In the genomic region with DNA sequence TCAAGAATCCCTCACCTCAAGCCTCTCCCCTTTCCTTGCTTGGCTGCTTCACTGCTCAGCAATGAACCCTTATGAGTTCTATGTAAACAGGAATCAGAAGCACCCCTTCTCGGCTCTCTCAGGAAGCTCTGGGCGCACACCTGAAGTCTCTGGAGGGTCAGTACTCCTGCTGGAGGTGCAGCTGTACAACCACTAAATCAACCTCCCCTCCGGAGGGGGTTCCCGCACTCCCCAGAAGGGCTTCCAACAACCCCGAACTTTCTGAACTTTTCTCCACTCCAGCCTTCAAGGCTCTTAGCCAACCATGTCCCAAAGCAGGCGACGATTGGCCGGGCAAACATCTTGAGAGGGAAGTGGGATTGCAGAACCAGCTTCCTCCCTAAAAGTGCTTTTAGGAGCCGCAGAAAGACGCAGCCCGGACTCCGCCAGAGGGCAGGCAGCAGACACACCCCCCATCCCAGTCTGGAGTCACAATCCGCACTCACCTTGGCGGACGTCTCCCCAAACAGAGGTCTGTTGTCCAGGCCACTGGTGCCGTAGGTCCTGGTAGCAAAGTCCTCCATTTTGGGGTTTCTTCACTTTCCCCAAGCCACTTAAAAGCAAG, we compare ENCODE assay signal across 8 cellular contexts. TPM values are rescaled to one million over a fixed set of nuclear protein-coding genes. Genes with fewer than 3 reads are reported as not detected.
DNase-seq lines count a peak whose midpoint lies in the region; ATAC-seq, FAIRE-seq and TF ChIP-seq lines count a peak whose summit lies in the region.

No MANE protein-coding gene starts in this region.

- TF ChIP-seq CTCF in keratinocyte (optimal IDR thresholded peaks at IDR 0.05 in 1 of 3, IDR thresholded peaks at IDR 0.05 in 1 of 3, conservative IDR thresholded peaks at IDR 0.05 in 1 of 3; ENCODE audit: extremely low read depth in 1 of 3, insufficient read depth in 2 of 3, low read length in 3 of 3) (peak in 2 of 3 experiments; percentile 12 to 14), spleen (IDR thresholded peaks at IDR 0.05 in 8 of 11, conservative IDR thresholded peaks at IDR 0.05 in 3 of 11) (no peak)

- H3K4me3 ChIP-seq in keratinocyte (ENCODE audit: control insufficient read depth in 2 of 3, extremely low read depth in 1 of 3, insufficient read depth in 2 of 3, low read depth in 1 of 3, low read length in 3 of 3) (peak overlapping the region; percentile 87 to 92 (median 91)), spleen (peak overlapping the region; percentile 67 to 98 (median 94))

- dilution Hi-C loops in keratinocyte (cut with MboI; ENCODE audit: extremely low pct_ligation_motif_present, low sequenced_read_pairs) = no loop called here

- H2AFZ ChIP-seq in keratinocyte (ENCODE audit: control insufficient read depth, low read length) = peak overlapping the region; percentile 95

- peak overlapping the region; percentile 94 for H3K4me2 ChIP-seq in keratinocyte (ENCODE audit: control insufficient read depth, extremely low read depth, insufficient read depth, low read depth, low read length)

- TF ChIP-seq POLR2A in spleen (IDR thresholded peaks at IDR 0.05) = peak in 1 of 3 donors; percentile 11

- DNase-seq in SIG-M5 treated with dmso at 0.1 percent for 504 hours (lab: John Stamatoyannopoulos, UW; ENCODE audit: unreplicated experiment) (peak; percentile 80), SIG-M5 (lab: John Stamatoyannopoulos, UW) (no peak), SKM-1 treated with dmso at 0.1 percent for 144 hours (lab: John Stamatoyannopoulos, UW; ENCODE audit: unreplicated experiment) (peak; percentile 66), caudate nucleus (lab: John Stamatoyannopoulos, UW) (peak in 19 of 61 donors; percentile 2 to 62 (median 45)), keratinocyte (ENCODE audit: low read depth, low spot score) (no peak), spleen (peak; percentile 89)

- H3K27me3 ChIP-seq in keratinocyte (ENCODE audit: control insufficient read depth, extremely low read depth, insufficient read depth, low read length) (no peaks in the 10 kb centered on the region), spleen (replicated peaks in 1 of 7) (peaks cover 0 to 25% (median 0%) of the 10 kb centered on the region in 7 donors)

- FAIRE-seq in keratinocyte (lab: Jason Lieb, UNC) = no peak

- H3K9ac ChIP-seq in keratinocyte (ENCODE audit: control insufficient read depth, extremely low read depth, insufficient read depth, low read length) = peak overlapping the region; percentile 88

- intact Hi-C loops in spleen (cut with DNase I; ENCODE audit: low total_unique reads) = no loop called here

- H3K27ac ChIP-seq in caudate nucleus (ENCODE audit: low read depth, low read length) (peak overlapping the region; percentile 89), keratinocyte (ENCODE audit: control insufficient read depth, insufficient read depth, low read length) (peak overlapping the region; percentile 73), spleen (peak overlapping the region; percentile 80 to 98 (median 92))

- H3K9me3 ChIP-seq in keratinocyte (ENCODE audit: control insufficient read depth, low read depth, low read length) (no peaks in the 10 kb centered on the region), spleen (no peaks in the 10 kb centered on the region)

- H3K9me1 ChIP-seq in keratinocyte (ENCODE audit: control insufficient read depth, extremely low read depth, insufficient read depth, low read length) = no peaks in the 10 kb centered on the region

- no peaks in the 10 kb centered on the region for H4K20me1 ChIP-seq in keratinocyte (ENCODE audit: control insufficient read depth, extremely low read depth, insufficient read depth, low read length)

- H3K36me3 ChIP-seq in keratinocyte (ENCODE audit: control insufficient read depth in 2 of 2, extremely low read depth in 1 of 2, insufficient read depth in 2 of 2, low read length in 2 of 2) (peaks cover 2 to 4% of the 10 kb centered on the region in 2 experiments), spleen (no peaks in the 10 kb centered on the region)

- WGBS in spleen, 5 donors = 0 to 2% (median 1%) methylated on average over 12 to 16 of the region's 16 CpGs

- H3K79me2 ChIP-seq in keratinocyte (ENCODE audit: control insufficient read depth, insufficient read depth, low read length) = peaks cover 29% of the 10 kb centered on the region

- ATAC-seq in HG03108 (IDR thresholded peaks at IDR 0.05; ENCODE audit: unreplicated experiment) (peak; percentile 20), HG02938 (IDR thresholded peaks at IDR 0.05; ENCODE audit: unreplicated experiment) (no peak)

- H3K4me1 ChIP-seq in keratinocyte (ENCODE audit: control insufficient read depth, extremely low read depth, insufficient read depth, low read length) (peaks cover 14% of the 10 kb centered on the region), spleen (peaks cover 6 to 64% (median 58%) of the 10 kb centered on the region in 6 donors)

RNA-seq across cellular contexts. Expression of gene TMEM243, which starts 0.5 kb away (rescaled TPM):
- 13.3 to 30.6 TPM (median 16.2 TPM) in 3 replicates for polyA plus RNA-seq in keratinocyte
- 4.6 TPM for polyA plus RNA-seq in keratinocyte (2011; ENCODE audit: low read depth)
- polyA plus RNA-seq in keratinocyte (2011; cell fraction: cytosol; rRNA removed) = 13.4 and 23.1 TPM in 2 replicates
- 19.9 and 23.9 TPM in 2 replicates for polyA plus RNA-seq in keratinocyte (2011; cell fraction: nucleus; rRNA removed)
- 11.5 and 14.1 TPM in 2 replicates for polyA plus RNA-seq in keratinocyte (2012; ENCODE audit: low replicate concordance)
- polyA minus RNA-seq in keratinocyte = 5.2 to 18.5 TPM (median 7.3 TPM) in 3 replicates
- 5.2 TPM for polyA minus RNA-seq in keratinocyte (2011; cell fraction: cytosol; rRNA and poly(A)+ RNA removed)
- 7.1 TPM in 2 replicates for polyA minus RNA-seq in keratinocyte (2011; cell fraction: nucleus; rRNA and poly(A)+ RNA removed)
- total RNA-seq in spleen = 100 to 1,000 TPM in 1 of 7 donors, 10 to 100 TPM in 6; 45.4 to 144 (median 57.2) TPM
- polyA plus RNA-seq in spleen = 100 to 1,000 TPM in 1 of 3 donors, 10 to 100 TPM in 2; 80.4 to 106 (median 95.0) TPM

Comparison
In these comparisons a context has a peak if more than half of its experiments do, and no peak if none do; other contexts are left out.
1. DNase-seq: peak in SIG-M5 treated with dmso at 0.1 percent for 504 hours (single experiment), SKM-1 treated with dmso at 0.1 percent for 144 hours (single experiment) and spleen (single experiment); none in SIG-M5 (single experiment) and keratinocyte (single experiment).
2. CTCF ChIP-seq: peak in keratinocyte (2 of 3); none in spleen (0 of 11).
3. Peak in every context shown above with its lines, with median percentiles within 50 percentile points of each other: H3K27ac ChIP-seq.